1 cellular context compared by ENCODE assay signal in the genomic region with DNA sequence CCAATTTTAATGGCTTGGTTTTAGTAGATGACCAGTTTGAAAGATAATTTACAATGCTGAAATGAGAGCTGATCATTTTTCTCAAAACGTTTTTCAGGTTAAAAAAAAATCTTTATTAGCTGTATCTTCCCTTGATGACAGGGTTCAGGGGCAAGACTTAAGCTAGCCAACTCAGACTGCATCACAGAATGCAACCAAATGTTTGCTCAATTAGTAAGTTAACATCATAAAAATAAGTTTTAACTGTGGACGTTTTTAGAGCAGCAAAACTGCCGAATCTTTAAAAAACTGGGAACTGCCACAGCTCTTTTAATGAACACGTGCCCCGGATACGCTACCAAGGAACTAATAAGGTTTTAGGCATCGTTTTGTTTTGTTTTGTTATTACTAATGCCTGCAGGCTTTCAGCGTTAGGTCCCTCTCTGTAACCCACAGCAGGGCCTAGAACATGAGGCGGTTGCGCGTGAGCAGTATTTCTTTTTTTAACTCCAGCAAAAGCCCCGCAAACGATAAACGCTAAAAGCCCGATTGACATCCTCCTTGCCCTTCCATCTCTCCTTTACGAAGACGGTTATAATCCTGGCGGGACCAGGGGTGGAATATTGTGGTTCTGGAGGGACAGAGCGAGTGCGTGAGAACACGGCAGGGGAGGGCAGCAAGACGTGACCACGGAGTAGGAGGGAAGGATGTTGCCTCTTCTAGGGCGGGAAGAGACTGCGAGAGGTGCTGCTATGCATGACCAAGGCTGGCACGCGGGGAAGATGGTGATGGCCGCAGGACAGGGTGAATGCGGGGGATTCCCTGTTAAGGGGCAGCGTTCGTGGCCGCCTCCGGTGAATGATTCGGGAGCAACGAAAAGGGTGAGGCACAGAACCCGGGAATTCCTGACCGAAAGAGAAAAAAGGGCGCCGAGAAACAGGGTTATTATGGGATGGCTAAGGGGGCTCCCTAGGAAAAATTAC.
TF ChIP-seq lines count a peak whose summit lies in the region.

No MANE protein-coding gene starts in this region.

TF ChIP-seq in neural cell, 6 proteins besides CTCF, POLR2A, EP300 and RAD21 (continued from another document):
- TF ChIP-seq, protein P1, sequence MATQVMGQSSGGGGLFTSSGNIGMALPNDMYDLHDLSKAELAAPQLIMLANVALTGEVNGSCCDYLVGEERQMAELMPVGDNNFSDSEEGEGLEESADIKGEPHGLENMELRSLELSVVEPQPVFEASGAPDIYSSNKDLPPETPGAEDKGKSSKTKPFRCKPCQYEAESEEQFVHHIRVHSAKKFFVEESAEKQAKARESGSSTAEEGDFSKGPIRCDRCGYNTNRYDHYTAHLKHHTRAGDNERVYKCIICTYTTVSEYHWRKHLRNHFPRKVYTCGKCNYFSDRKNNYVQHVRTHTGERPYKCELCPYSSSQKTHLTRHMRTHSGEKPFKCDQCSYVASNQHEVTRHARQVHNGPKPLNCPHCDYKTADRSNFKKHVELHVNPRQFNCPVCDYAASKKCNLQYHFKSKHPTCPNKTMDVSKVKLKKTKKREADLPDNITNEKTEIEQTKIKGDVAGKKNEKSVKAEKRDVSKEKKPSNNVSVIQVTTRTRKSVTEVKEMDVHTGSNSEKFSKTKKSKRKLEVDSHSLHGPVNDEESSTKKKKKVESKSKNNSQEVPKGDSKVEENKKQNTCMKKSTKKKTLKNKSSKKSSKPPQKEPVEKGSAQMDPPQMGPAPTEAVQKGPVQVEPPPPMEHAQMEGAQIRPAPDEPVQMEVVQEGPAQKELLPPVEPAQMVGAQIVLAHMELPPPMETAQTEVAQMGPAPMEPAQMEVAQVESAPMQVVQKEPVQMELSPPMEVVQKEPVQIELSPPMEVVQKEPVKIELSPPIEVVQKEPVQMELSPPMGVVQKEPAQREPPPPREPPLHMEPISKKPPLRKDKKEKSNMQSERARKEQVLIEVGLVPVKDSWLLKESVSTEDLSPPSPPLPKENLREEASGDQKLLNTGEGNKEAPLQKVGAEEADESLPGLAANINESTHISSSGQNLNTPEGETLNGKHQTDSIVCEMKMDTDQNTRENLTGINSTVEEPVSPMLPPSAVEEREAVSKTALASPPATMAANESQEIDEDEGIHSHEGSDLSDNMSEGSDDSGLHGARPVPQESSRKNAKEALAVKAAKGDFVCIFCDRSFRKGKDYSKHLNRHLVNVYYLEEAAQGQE (IDR thresholded peaks at IDR 0.05; ENCODE audit: borderline replicate concordance): no peak
